ENCODE assay signal across 1 cellular context in the genomic region with DNA sequence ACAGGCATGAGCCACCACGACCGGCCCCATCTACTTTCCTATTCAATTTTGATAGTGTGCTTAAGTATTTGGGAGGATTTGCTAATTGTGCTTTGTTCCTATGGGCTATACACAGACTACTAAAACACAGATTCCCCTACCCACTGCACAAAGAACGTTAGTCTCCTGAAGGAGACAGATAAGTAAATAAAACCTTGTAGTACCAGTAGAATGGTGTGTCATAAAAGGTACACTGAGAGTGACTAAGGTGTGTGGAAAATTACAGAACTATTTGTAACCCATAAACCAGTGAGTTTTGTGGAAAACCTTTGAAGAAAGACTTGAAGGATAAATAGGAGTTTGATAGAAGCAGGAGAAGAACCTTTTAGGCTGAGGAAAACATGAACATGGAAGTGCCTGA.
TF ChIP-seq lines count a peak whose summit lies in the region.

No MANE protein-coding gene starts in this region.

TF ChIP-seq in HepG2, 621 proteins besides CTCF, POLR2A, EP300 and RAD21:
- TF ChIP-seq, protein P1, sequence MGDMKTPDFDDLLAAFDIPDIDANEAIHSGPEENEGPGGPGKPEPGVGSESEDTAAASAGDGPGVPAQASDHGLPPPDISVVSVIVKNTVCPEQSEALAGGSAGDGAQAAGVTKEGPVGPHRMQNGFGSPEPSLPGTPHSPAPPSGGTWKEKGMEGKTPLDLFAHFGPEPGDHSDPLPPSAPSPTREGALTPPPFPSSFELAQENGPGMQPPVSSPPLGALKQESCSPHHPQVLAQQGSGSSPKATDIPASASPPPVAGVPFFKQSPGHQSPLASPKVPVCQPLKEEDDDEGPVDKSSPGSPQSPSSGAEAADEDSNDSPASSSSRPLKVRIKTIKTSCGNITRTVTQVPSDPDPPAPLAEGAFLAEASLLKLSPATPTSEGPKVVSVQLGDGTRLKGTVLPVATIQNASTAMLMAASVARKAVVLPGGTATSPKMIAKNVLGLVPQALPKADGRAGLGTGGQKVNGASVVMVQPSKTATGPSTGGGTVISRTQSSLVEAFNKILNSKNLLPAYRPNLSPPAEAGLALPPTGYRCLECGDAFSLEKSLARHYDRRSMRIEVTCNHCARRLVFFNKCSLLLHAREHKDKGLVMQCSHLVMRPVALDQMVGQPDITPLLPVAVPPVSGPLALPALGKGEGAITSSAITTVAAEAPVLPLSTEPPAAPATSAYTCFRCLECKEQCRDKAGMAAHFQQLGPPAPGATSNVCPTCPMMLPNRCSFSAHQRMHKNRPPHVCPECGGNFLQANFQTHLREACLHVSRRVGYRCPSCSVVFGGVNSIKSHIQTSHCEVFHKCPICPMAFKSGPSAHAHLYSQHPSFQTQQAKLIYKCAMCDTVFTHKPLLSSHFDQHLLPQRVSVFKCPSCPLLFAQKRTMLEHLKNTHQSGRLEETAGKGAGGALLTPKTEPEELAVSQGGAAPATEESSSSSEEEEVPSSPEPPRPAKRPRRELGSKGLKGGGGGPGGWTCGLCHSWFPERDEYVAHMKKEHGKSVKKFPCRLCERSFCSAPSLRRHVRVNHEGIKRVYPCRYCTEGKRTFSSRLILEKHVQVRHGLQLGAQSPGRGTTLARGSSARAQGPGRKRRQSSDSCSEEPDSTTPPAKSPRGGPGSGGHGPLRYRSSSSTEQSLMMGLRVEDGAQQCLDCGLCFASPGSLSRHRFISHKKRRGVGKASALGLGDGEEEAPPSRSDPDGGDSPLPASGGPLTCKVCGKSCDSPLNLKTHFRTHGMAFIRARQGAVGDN (CRISPR knock-in tag; IDR thresholded peaks at IDR 0.05) = no peak
- TF ChIP-seq SNAI1 (CRISPR knock-in tag; IDR thresholded peaks at IDR 0.05; ENCODE audit: borderline replicate concordance) = no peak
- TF ChIP-seq ZNF652 (CRISPR knock-in tag; IDR thresholded peaks at IDR 0.05; ENCODE audit: borderline replicate concordance, low read depth) = no peak
- no peak for TF ChIP-seq LCORL (IDR thresholded peaks at IDR 0.05)
- TF ChIP-seq LCORL (CRISPR knock-in tag; IDR thresholded peaks at IDR 0.05) = no peak
- TF ChIP-seq, protein P2, sequence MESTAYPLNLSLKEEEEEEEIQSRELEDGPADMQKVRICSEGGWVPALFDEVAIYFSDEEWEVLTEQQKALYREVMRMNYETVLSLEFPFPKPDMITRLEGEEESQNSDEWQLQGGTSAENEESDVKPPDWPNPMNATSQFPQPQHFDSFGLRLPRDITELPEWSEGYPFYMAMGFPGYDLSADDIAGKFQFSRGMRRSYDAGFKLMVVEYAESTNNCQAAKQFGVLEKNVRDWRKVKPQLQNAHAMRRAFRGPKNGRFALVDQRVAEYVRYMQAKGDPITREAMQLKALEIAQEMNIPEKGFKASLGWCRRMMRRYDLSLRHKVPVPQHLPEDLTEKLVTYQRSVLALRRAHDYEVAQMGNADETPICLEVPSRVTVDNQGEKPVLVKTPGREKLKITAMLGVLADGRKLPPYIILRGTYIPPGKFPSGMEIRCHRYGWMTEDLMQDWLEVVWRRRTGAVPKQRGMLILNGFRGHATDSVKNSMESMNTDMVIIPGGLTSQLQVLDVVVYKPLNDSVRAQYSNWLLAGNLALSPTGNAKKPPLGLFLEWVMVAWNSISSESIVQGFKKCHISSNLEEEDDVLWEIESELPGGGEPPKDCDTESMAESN (CRISPR knock-in tag; conservative IDR thresholded peaks at IDR 0.05) = no peak
- TF ChIP-seq ZNF772 (CRISPR knock-in tag; IDR thresholded peaks at IDR 0.05) = no peak
- TF ChIP-seq, protein P3, sequence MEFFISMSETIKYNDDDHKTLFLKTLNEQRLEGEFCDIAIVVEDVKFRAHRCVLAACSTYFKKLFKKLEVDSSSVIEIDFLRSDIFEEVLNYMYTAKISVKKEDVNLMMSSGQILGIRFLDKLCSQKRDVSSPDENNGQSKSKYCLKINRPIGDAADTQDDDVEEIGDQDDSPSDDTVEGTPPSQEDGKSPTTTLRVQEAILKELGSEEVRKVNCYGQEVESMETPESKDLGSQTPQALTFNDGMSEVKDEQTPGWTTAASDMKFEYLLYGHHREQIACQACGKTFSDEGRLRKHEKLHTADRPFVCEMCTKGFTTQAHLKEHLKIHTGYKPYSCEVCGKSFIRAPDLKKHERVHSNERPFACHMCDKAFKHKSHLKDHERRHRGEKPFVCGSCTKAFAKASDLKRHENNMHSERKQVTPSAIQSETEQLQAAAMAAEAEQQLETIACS (CRISPR knock-in tag; IDR thresholded peaks at IDR 0.05) = no peak
- no peak for TF ChIP-seq NR2F1 (CRISPR knock-in tag; IDR thresholded peaks at IDR 0.05)
- TF ChIP-seq RNF2 (conservative IDR thresholded peaks at IDR 0.05; ENCODE audit: low read depth) = no peak
- TF ChIP-seq, protein P4, sequence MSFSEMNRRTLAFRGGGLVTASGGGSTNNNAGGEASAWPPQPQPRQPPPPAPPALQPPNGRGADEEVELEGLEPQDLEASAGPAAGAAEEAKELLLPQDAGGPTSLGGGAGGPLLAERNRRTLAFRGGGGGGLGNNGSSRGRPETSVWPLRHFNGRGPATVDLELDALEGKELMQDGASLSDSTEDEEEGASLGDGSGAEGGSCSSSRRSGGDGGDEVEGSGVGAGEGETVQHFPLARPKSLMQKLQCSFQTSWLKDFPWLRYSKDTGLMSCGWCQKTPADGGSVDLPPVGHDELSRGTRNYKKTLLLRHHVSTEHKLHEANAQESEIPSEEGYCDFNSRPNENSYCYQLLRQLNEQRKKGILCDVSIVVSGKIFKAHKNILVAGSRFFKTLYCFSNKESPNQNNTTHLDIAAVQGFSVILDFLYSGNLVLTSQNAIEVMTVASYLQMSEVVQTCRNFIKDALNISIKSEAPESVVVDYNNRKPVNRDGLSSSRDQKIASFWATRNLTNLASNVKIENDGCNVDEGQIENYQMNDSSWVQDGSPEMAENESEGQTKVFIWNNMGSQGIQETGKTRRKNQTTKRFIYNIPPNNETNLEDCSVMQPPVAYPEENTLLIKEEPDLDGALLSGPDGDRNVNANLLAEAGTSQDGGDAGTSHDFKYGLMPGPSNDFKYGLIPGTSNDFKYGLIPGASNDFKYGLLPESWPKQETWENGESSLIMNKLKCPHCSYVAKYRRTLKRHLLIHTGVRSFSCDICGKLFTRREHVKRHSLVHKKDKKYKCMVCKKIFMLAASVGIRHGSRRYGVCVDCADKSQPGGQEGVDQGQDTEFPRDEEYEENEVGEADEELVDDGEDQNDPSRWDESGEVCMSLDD (CRISPR knock-in tag; IDR thresholded peaks at IDR 0.05; ENCODE audit: borderline replicate concordance) = no peak
- no peak for TF ChIP-seq SSRP1 (CRISPR knock-in tag; IDR thresholded peaks at IDR 0.05)
- TF ChIP-seq TAF15 (IDR thresholded peaks at IDR 0.05; ENCODE audit: low read depth, low read length, poor library complexity, severe bottlenecking) = no peak
